Comparison of ENCODE assay signal across 2 cellular contexts in the genomic region with DNA sequence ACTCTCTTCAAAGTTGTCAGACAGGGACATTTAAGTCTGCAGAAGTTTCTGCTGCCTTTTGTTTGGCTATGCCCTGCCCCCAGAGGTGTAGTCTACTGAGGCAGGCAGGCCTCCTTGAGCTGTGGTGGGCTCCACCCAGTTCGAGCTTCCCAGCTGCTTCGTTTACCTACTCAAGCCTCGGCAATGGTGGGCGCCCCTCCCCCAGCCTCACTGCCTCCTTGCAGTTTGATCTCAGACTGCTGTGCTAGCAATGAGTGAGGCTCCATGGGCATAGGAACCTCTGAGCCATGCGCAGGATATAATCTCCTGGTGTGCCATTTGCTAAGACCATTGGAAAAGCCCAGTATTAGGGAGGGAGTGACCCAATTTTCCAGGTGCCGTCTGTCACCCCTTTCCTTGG. TPM values are rescaled to one million over a fixed set of nuclear protein-coding genes. Genes with fewer than 3 reads are reported as not detected.
"Had no signal": no experiment of that assay in that cellular context is flagged by ENCODE, and none has a peak within 500 bp of the region (broad histone marks: within the 10 kb centered on the region; RNA-seq: fewer than 3 reads in every experiment).

No MANE protein-coding gene starts in this region.

RNA-seq across cellular contexts. Expression of a gene that starts 19.1 kb away (rescaled TPM):
- total RNA-seq: G401 had no signal

RNA-seq across cellular contexts. Expression of a gene that starts 24.7 kb away (rescaled TPM):
- total RNA-seq: G401, GM12878 had no signal
